In genomic region chr7:105298439-105298894, GRCh38 we compare ENCODE assay signal across 9 cellular contexts.
DNase-seq lines count a peak whose midpoint lies in the region; ATAC-seq lines count a peak whose summit lies in the region.
"Had no signal": no experiment of that assay in that cellular context is flagged by ENCODE, and none has a peak within 500 bp of the region (broad histone marks: within the 10 kb centered on the region; RNA-seq: fewer than 3 reads in every experiment).

No MANE protein-coding gene starts in this region.

- no peak for DNase-seq in naive thymus-derived CD8-positive, alpha-beta T cell
- no peak for DNase-seq in NCI-H1436 treated with DMSO at 0.1 percent for 48 hours (lab: John Stamatoyannopoulos, UW)
- no peak for DNase-seq in islet precursor cell
- no peak for DNase-seq in nucleus accumbens (lab: John Stamatoyannopoulos, UW)
- no peak for DNase-seq in left cardiac atrium
- DNase-seq: GM23248 had no signal

- intact Hi-C loops in left cardiac atrium (cut with DNase I): no loop called here

- ATAC-seq in GM18909 (IDR thresholded peaks at IDR 0.05; ENCODE audit: poor library complexity, unreplicated experiment): peak; percentile 91
- peak; percentile 81 for ATAC-seq in GM21825 (IDR thresholded peaks at IDR 0.05; ENCODE audit: unreplicated experiment)
- peak; percentile 93 for ATAC-seq in HG03565 (IDR thresholded peaks at IDR 0.05; ENCODE audit: unreplicated experiment)
- no peak for ATAC-seq in naive thymus-derived CD8-positive, alpha-beta T cell
- no peak for ATAC-seq in left cardiac atrium

- no peaks in the 10 kb centered on the region for H3K27me3 Mint-ChIP-seq in naive thymus-derived CD8-positive, alpha-beta T cell

- peaks cover 29 to 55% (median 53%) of the 10 kb centered on the region in 4 donors for H3K4me1 Mint-ChIP-seq in naive thymus-derived CD8-positive, alpha-beta T cell

- H3K36me3 Mint-ChIP-seq in naive thymus-derived CD8-positive, alpha-beta T cell: peaks cover 0 to 12% (median 3%) of the 10 kb centered on the region in 3 donors

- POLR2A ChIA-PET in naive thymus-derived CD8-positive, alpha-beta T cell (lab: Charles Lee): interaction anchor here (0.6 to 1.0 kb wide), 3 partner anchors 11 to 155 kb away, joined by 3 read pairs; no protein-coding TSS in a partner anchor

- H3K27ac Mint-ChIP-seq in naive thymus-derived CD8-positive, alpha-beta T cell: peak overlapping the region in 6 of 10 donors; percentile 12 to 77 (median 57)

- H3K9me3 Mint-ChIP-seq in naive thymus-derived CD8-positive, alpha-beta T cell: peaks cover 0 to 2% (median 0%) of the 10 kb centered on the region in 9 donors

- H3K4me3 Mint-ChIP-seq in naive thymus-derived CD8-positive, alpha-beta T cell: peak overlapping the region in 2 of 10 donors; percentile 5 to 40

Comparison
In these comparisons a context has a peak if more than half of its experiments do, and no peak if none do; other contexts are left out.
1. ATAC-seq: peak in GM18909 (single experiment), GM21825 (single experiment) and HG03565 (single experiment); none in naive thymus-derived CD8-positive, alpha-beta T cell (0 of 2) and left cardiac atrium (0 of 2).